ENCODE assay signal across 29 cellular contexts in genomic region chr16:13244770-13245169, GRCh38.
"Had no signal": no experiment of that assay in that cellular context is flagged by ENCODE, and none has a peak within 500 bp of the region (broad histone marks: within the 10 kb centered on the region; RNA-seq: fewer than 3 reads in every experiment).

No MANE protein-coding gene starts in this region.

- ATAC-seq: effector memory CD8-positive, alpha-beta T cell; esophagus mucosa; foreskin keratinocyte; gastrocnemius medialis; gastroesophageal sphincter; heart left ventricle; heart right ventricle had no signal

- DNase-seq: colonic mucosa; cortex of kidney; dermis blood vessel endothelial cell; dorsolateral prefrontal cortex; effector CD4-positive, alpha-beta T cell; effector CD8-positive, alpha-beta T cell; effector memory CD4-positive, alpha-beta T cell; effector memory CD8-positive, alpha-beta T cell; endodermal cell; erythroblast; esophagus squamous epithelium; foreskin fibroblast; foreskin keratinocyte; foreskin melanocyte; gastrocnemius medialis; glutamatergic neuron; head of caudate nucleus; heart left ventricle; heart right ventricle had no signal

- H3K27ac Mint-ChIP-seq: dendritic cell treated with granulocyte-macrophage colony-stimulating factor and Interleukin-4, amounts not matched to agents 40 ng/mL and 50 ng/mL, for 4 days; effector memory CD8-positive, alpha-beta T cell; endodermal cell had no signal

- H3K4me1 ChIP-seq: colonic mucosa, esophagus muscularis mucosa, esophagus squamous epithelium, foreskin keratinocyte, gastrocnemius medialis, gastroesophageal sphincter, heart left ventricle, heart right ventricle had no signal

- H3K4me3 ChIP-seq: colonic mucosa, coronary artery, dorsolateral prefrontal cortex, esophagus muscularis mucosa, esophagus squamous epithelium, gastrocnemius medialis, gastroesophageal sphincter, heart left ventricle, heart right ventricle had no signal

- H3K9me3 Mint-ChIP-seq: endodermal cell had no signal

- H3K4me3 Mint-ChIP-seq: dendritic cell treated with granulocyte-macrophage colony-stimulating factor and Interleukin-4, amounts not matched to agents 40 ng/mL and 50 ng/mL, for 4 days; effector memory CD8-positive, alpha-beta T cell; endodermal cell had no signal

- FAIRE-seq: colon, endometrium, endothelial cell of umbilical vein, frontal cortex had no signal

- H3K27me3 ChIP-seq: colonic mucosa, dorsolateral prefrontal cortex, esophagus muscularis mucosa, esophagus squamous epithelium, foreskin keratinocyte, gastrocnemius medialis, gastroesophageal sphincter, heart left ventricle had no signal

- H3K27ac ChIP-seq: colonic mucosa, coronary artery, dorsolateral prefrontal cortex, epithelial cell of prostate, esophagus muscularis mucosa, esophagus squamous epithelium, foreskin keratinocyte, gastrocnemius medialis, gastroesophageal sphincter, heart left ventricle, heart right ventricle had no signal

- H3K9me3 ChIP-seq: colonic mucosa, esophagus muscularis mucosa, esophagus squamous epithelium, gastrocnemius medialis, gastroesophageal sphincter had no signal

- H3K36me3 ChIP-seq: colonic mucosa, esophagus muscularis mucosa, esophagus squamous epithelium, gastrocnemius medialis, gastroesophageal sphincter, heart left ventricle, heart right ventricle had no signal

- H3K27me3 Mint-ChIP-seq: dendritic cell treated with granulocyte-macrophage colony-stimulating factor and Interleukin-4, amounts not matched to agents 40 ng/mL and 50 ng/mL, for 4 days; effector memory CD8-positive, alpha-beta T cell had no signal
